Comparison of ENCODE assay signal across 24 cellular contexts in genomic region chr11:59899532-59899931, GRCh38. TPM values are rescaled to one million over a fixed set of nuclear protein-coding genes. Genes with fewer than 3 reads are reported as not detected.
DNase-seq lines count a peak whose midpoint lies in the region; ATAC-seq and TF ChIP-seq lines count a peak whose summit lies in the region.
"Had no signal": no experiment of that assay in that cellular context is flagged by ENCODE, and none has a peak within 500 bp of the region (broad histone marks: within the 10 kb centered on the region; RNA-seq: fewer than 3 reads in every experiment).

No MANE protein-coding gene starts in this region.

- H3K4me2 ChIP-seq in H9 (ENCODE audit: insufficient read depth, insufficient read length, low read length) = no peak overlapping the region
- H3K4me2 ChIP-seq in PC-3 (ENCODE audit: low read length) = no peak overlapping the region

- H3K9me3 Mint-ChIP-seq in H9 (peaks cover 0 to 1% of the 10 kb centered on the region in 2 experiments; a peak in 1 of 5 replicates), endothelial cell (ENCODE audit: unreplicated experiment) (no peaks in the 10 kb centered on the region)
- H3K9me3 Mint-ChIP-seq in activated CD8-positive, alpha-beta memory T cell treated with anti-CD3 and anti-CD28 coated beads, Interleukin-2, amount 10 ng/mL, durations not matched to agents 7 days and 5 days (ENCODE audit: low read depth) = no peaks in the 10 kb centered on the region
- H3K9me3 Mint-ChIP-seq: activated CD8-positive, alpha-beta T cell treated with anti-CD3 and anti-CD28 coated beads for 36 hours had no signal

- TF ChIP-seq CTCF in H9 (conservative IDR thresholded peaks at IDR 0.05) (no peak), PC-3 (conservative IDR thresholded peaks at IDR 0.05; ENCODE audit: low read depth, low read length) (no peak), endothelial cell (IDR thresholded peaks at IDR 0.05; ENCODE audit: unreplicated experiment) (no peak)

- H3K23ac ChIP-seq in H9 (ENCODE audit: insufficient read length, low read depth, low read length) = no peak overlapping the region

- H3K4me3 ChIP-seq in PC-3 (ENCODE audit: low read length) = no peak overlapping the region
- H3K4me3 ChIP-seq: esophagus muscularis mucosa had no signal

- H3K27ac Mint-ChIP-seq in H9 = peak overlapping the region in 2 of 3 experiments; percentile 47 to 69; a peak in 1 of 7 replicates
- H3K27ac Mint-ChIP-seq in endothelial cell (ENCODE audit: unreplicated experiment) = peak overlapping the region; percentile 81
- no peak overlapping the region for H3K27ac Mint-ChIP-seq in activated CD8-positive, alpha-beta memory T cell treated with anti-CD3 and anti-CD28 coated beads, Interleukin-2, amount 10 ng/mL, durations not matched to agents 7 days and 5 days
- H3K27ac Mint-ChIP-seq: activated CD8-positive, alpha-beta T cell treated with anti-CD3 and anti-CD28 coated beads for 36 hours; activated naive CD8-positive, alpha-beta T cell treated with anti-CD3 and anti-CD28 coated beads, Interleukin-2, amount 10 ng/mL, durations not matched to agents 7 days and 5 days had no signal

- H3K27me3 ChIP-seq in H9 (ENCODE audit: insufficient read depth, low read length) (no peaks in the 10 kb centered on the region), PC-3 (ENCODE audit: low read length) (no peaks in the 10 kb centered on the region)
- H3K27me3 ChIP-seq: esophagus muscularis mucosa had no signal

- no peaks in the 10 kb centered on the region for H3K9me3 ChIP-seq in H9 (ENCODE audit: control insufficient read depth, low read depth, low read length)
- no peaks in the 10 kb centered on the region for H3K9me3 ChIP-seq in PC-3 (ENCODE audit: low read length)
- H3K9me3 ChIP-seq: esophagus muscularis mucosa had no signal

- no peak overlapping the region for H3K14ac ChIP-seq in H9 (ENCODE audit: insufficient read depth, low read length)

- no peak overlapping the region for H4K5ac ChIP-seq in H9 (ENCODE audit: insufficient read length, low read depth, low read length)

- POLR2A ChIA-PET in PC-3 (lab: Charles Lee; ENCODE audit: unreplicated experiment) = no interaction called here

- H2BK120ac ChIP-seq in H9 (ENCODE audit: low read depth, low read length, poor library complexity, severe bottlenecking) = no peak overlapping the region

- CTCF ChIA-PET in PC-3 (lab: Charles Lee) = no interaction called here
- CTCF ChIA-PET in activated CD8-positive, alpha-beta memory T cell treated with anti-CD3 and anti-CD28 coated beads, Interleukin-2, amount 10 ng/mL, durations not matched to agents 7 days and 5 days (lab: Charles Lee) = no interaction called here

- no CpG with 5 or more reads among the region's 11 CpGs for WGBS in H9 (ENCODE audit: extremely low coverage, insufficient read length, low lambda C conversion rate)

- H4K20me1 ChIP-seq in H9 (ENCODE audit: control insufficient read depth, insufficient read depth, insufficient read length) (no peaks in the 10 kb centered on the region), PC-3 (ENCODE audit: low read length) (no peaks in the 10 kb centered on the region)

- H3K23me2 ChIP-seq in H9 (ENCODE audit: insufficient read length, low read depth, low read length, poor library complexity, severe bottlenecking) = no peaks in the 10 kb centered on the region

- intact Hi-C loops in PC-3 (cut with micrococcal nuclease) = no loop called here

- H2BK20ac ChIP-seq in H9 (ENCODE audit: low read depth, low read length, poor library complexity, severe bottlenecking) = no peak overlapping the region

- no peaks in the 10 kb centered on the region for H3K36me3 Mint-ChIP-seq in H9 (ENCODE audit: insufficient read depth in 1 of 3, low read depth in 3 of 3)
- H3K36me3 Mint-ChIP-seq in endothelial cell (ENCODE audit: low read depth, unreplicated experiment) = peaks cover 15% of the 10 kb centered on the region
- no peaks in the 10 kb centered on the region for H3K36me3 Mint-ChIP-seq in activated CD8-positive, alpha-beta memory T cell treated with anti-CD3 and anti-CD28 coated beads, Interleukin-2, amount 10 ng/mL, durations not matched to agents 7 days and 5 days
- H3K36me3 Mint-ChIP-seq: activated naive CD8-positive, alpha-beta T cell treated with anti-CD3 and anti-CD28 coated beads, Interleukin-2, amount 10 ng/mL, durations not matched to agents 7 days and 5 days; naive thymus-derived CD4-positive, alpha-beta T cell had no signal

- no peak overlapping the region for H2BK5ac ChIP-seq in H9 (ENCODE audit: insufficient read length, low read length)

- H3K27ac ChIP-seq in H9 (ENCODE audit: insufficient read length, low read depth, low read length) (no peak overlapping the region), PC-3 (ENCODE audit: low read length) (peak overlapping the region; percentile 87)
- H3K27ac ChIP-seq: esophagus muscularis mucosa, VCaP had no signal

- no peaks in the 10 kb centered on the region for H3K79me2 ChIP-seq in H9 (ENCODE audit: insufficient read depth, low read length)
- H3K79me2 ChIP-seq in PC-3 (ENCODE audit: low read length) = no peaks in the 10 kb centered on the region

- H3K4me1 ChIP-seq in H9 (ENCODE audit: insufficient read depth, low read length) (no peaks in the 10 kb centered on the region; the same call in 1 of the 2 replicates), PC-3 (ENCODE audit: insufficient read depth, low read length) (peaks cover 43% of the 10 kb centered on the region)
- H3K4me1 ChIP-seq: esophagus muscularis mucosa had no signal

- no peak overlapping the region for H2AK5ac ChIP-seq in H9 (ENCODE audit: insufficient read length, low read length)

- DNase-seq in A172 (ENCODE audit: low spot score) = peak; percentile 79
- peak; percentile 55 for DNase-seq in H9
- DNase-seq in PC-3 = no peak
- DNase-seq in endothelial cell (ENCODE audit: low spot score) = no peak
- no peak for DNase-seq in NCI-H345 treated with DMSO at 0.1 percent for 48 hours (lab: John Stamatoyannopoulos, UW; ENCODE audit: unreplicated experiment)
- DNase-seq in NCI-H226 = no peak
- DNase-seq in iPS-NIHi11 (ENCODE audit: low spot score) = no peak
- DNase-seq in activated CD8-positive, alpha-beta memory T cell treated with anti-CD3 and anti-CD28 coated beads, Interleukin-2, amount 10 ng/mL, durations not matched to agents 7 days and 5 days = no peak
- DNase-seq: activated CD8-positive, alpha-beta T cell treated with anti-CD3 and anti-CD28 coated beads for 36 hours; activated naive CD8-positive, alpha-beta T cell treated with anti-CD3 and anti-CD28 coated beads, Interleukin-2, amount 10 ng/mL, durations not matched to agents 7 days and 5 days; activated T-cell treated with anti-CD3 and anti-CD28 coated beads, Interleukin-2, amount 50 U/mL, for 48 hours; COR-L47; GDM1; mammary epithelial cell; naive thymus-derived CD4-positive, alpha-beta T cell; NCI-H1436 treated with DMSO at 0.1 percent for 48 hours; stimulated activated CD4-positive, alpha-beta T cell treated with anti-CD3 and anti-CD28 coated beads, Interleukin-2, amount 100 ng/mL, for 48 hours had no signal

- H3K9me2 ChIP-seq in PC-3 (replicated peaks; ENCODE audit: low read length) = no peaks in the 10 kb centered on the region

- no peak overlapping the region for H2AFZ ChIP-seq in H9 (ENCODE audit: low read length)
- H2AFZ ChIP-seq in PC-3 (ENCODE audit: low read length) = no peak overlapping the region

- no peak overlapping the region for H3K4me3 Mint-ChIP-seq in H9
- H3K4me3 Mint-ChIP-seq in endothelial cell (ENCODE audit: unreplicated experiment) = no peak overlapping the region
- no peak overlapping the region for H3K4me3 Mint-ChIP-seq in activated CD8-positive, alpha-beta memory T cell treated with anti-CD3 and anti-CD28 coated beads, Interleukin-2, amount 10 ng/mL, durations not matched to agents 7 days and 5 days
- H3K4me3 Mint-ChIP-seq: activated CD8-positive, alpha-beta T cell treated with anti-CD3 and anti-CD28 coated beads for 36 hours; activated naive CD8-positive, alpha-beta T cell treated with anti-CD3 and anti-CD28 coated beads, Interleukin-2, amount 10 ng/mL, durations not matched to agents 7 days and 5 days; naive thymus-derived CD4-positive, alpha-beta T cell had no signal

- no peaks in the 10 kb centered on the region for H3K79me1 ChIP-seq in H9 (ENCODE audit: insufficient read depth, low read depth, low read length, poor library complexity, severe bottlenecking)

- H3T11ph ChIP-seq in H9 (ENCODE audit: low read length) = no peak overlapping the region

- no peak overlapping the region for H2BK15ac ChIP-seq in H9 (ENCODE audit: low read depth, low read length)

- no peak overlapping the region for H3K56ac ChIP-seq in H9 (ENCODE audit: insufficient read length, low read depth, low read length)

- H3K27me3 Mint-ChIP-seq in H9 (ENCODE audit: low read depth) = no peaks in the 10 kb centered on the region
- H3K27me3 Mint-ChIP-seq in endothelial cell (ENCODE audit: unreplicated experiment) = no peaks in the 10 kb centered on the region
- H3K27me3 Mint-ChIP-seq in activated CD8-positive, alpha-beta memory T cell treated with anti-CD3 and anti-CD28 coated beads, Interleukin-2, amount 10 ng/mL, durations not matched to agents 7 days and 5 days = no peaks in the 10 kb centered on the region

- ATAC-seq in PC-3 = no peak
- no peak for ATAC-seq in activated CD8-positive, alpha-beta memory T cell treated with anti-CD3 and anti-CD28 coated beads, Interleukin-2, amount 10 ng/mL, durations not matched to agents 7 days and 5 days
- ATAC-seq: activated CD8-positive, alpha-beta T cell treated with anti-CD3 and anti-CD28 coated beads for 36 hours; naive thymus-derived CD4-positive, alpha-beta T cell; Panc1 had no signal

- H3K4me1 Mint-ChIP-seq in H9 = peaks cover 9 to 14% of the 10 kb centered on the region in 2 experiments
- H3K4me1 Mint-ChIP-seq in endothelial cell (ENCODE audit: unreplicated experiment) = peaks cover 25% of the 10 kb centered on the region
- H3K4me1 Mint-ChIP-seq in activated CD8-positive, alpha-beta memory T cell treated with anti-CD3 and anti-CD28 coated beads, Interleukin-2, amount 10 ng/mL, durations not matched to agents 7 days and 5 days = no peaks in the 10 kb centered on the region
- H3K4me1 Mint-ChIP-seq: activated naive CD8-positive, alpha-beta T cell treated with anti-CD3 and anti-CD28 coated beads, Interleukin-2, amount 10 ng/mL, durations not matched to agents 7 days and 5 days; naive thymus-derived CD4-positive, alpha-beta T cell had no signal

- no peaks in the 10 kb centered on the region for H3F3A ChIP-seq in PC-3 (ENCODE audit: low read length, unreplicated experiment)

- H2BK12ac ChIP-seq in H9 (ENCODE audit: insufficient read length, low read depth, low read length) = no peak overlapping the region

- H3K4ac ChIP-seq in H9 (ENCODE audit: low read depth, low read length) = no peak overlapping the region

- H4K8ac ChIP-seq in H9 (replicated peaks; ENCODE audit: insufficient read length, low read depth, low read length) = no peak overlapping the region

- H4K91ac ChIP-seq in H9 (ENCODE audit: insufficient read length, low read depth, low read length) = no peak overlapping the region

- H3K36me3 ChIP-seq in PC-3 (ENCODE audit: low read depth, low read length) = no peaks in the 10 kb centered on the region
- H3K36me3 ChIP-seq: esophagus muscularis mucosa had no signal

- H3K18ac ChIP-seq in H9 (ENCODE audit: insufficient read length, low read depth, low read length) = no peak overlapping the region

- no TSS peak for BruUV-seq in PC-3 (replicated peaks; lab: Mats Ljungman, UMichigan)

- H3K9ac ChIP-seq in H9 (ENCODE audit: extremely low read depth, insufficient read length, low read length) (no peak overlapping the region), PC-3 (ENCODE audit: low read length) (peak overlapping the region; percentile 80; the same call in 1 of the 2 replicates)

RNA-seq across cellular contexts. Expression of gene OOSP3, which starts 20.9 kb away (rescaled TPM):
- total RNA-seq in A172 (2014; rRNA removed; shearing (Covaris generic)) = not detected in 2 replicates
- total RNA-seq in H9 (2021) (not detected in 2 replicates), PC-3 (2014; rRNA removed) (not detected in 2 replicates), endothelial cell (ENCODE audit: unreplicated experiment) (0.54 TPM)
- total RNA-seq in activated CD8-positive, alpha-beta memory T cell treated with anti-CD3 and anti-CD28 coated beads, Interleukin-2, amount 10 ng/mL, durations not matched to agents 7 days and 5 days = not detected
- total RNA-seq: activated CD8-positive, alpha-beta T cell treated with anti-CD3 and anti-CD28 coated beads for 36 hours; activated naive CD8-positive, alpha-beta T cell treated with anti-CD3 and anti-CD28 coated beads, Interleukin-2, amount 10 ng/mL, durations not matched to agents 7 days and 5 days; bronchial epithelial cell; esophagus muscularis mucosa; glomerular endothelial cell; mammary epithelial cell; naive thymus-derived CD4-positive, alpha-beta T cell; NCI-H460; subcutaneous adipose tissue had no signal

RNA-seq across cellular contexts. Expression of gene TCN1, which starts 33.2 kb away (rescaled TPM):
- total RNA-seq in A172 (2014; rRNA removed; shearing (Covaris generic)) = 0.12 TPM in 1 of 2 replicates, not detected in the other
- total RNA-seq in H9 (2021) = not detected in 2 replicates
- total RNA-seq in PC-3 (2014; rRNA removed) = 7.4 and 14.8 TPM in 2 replicates
- total RNA-seq in endothelial cell (ENCODE audit: unreplicated experiment) = not detected
- not detected for total RNA-seq in activated CD8-positive, alpha-beta memory T cell treated with anti-CD3 and anti-CD28 coated beads, Interleukin-2, amount 10 ng/mL, durations not matched to agents 7 days and 5 days
- total RNA-seq: activated CD8-positive, alpha-beta T cell treated with anti-CD3 and anti-CD28 coated beads for 36 hours; activated naive CD8-positive, alpha-beta T cell treated with anti-CD3 and anti-CD28 coated beads, Interleukin-2, amount 10 ng/mL, durations not matched to agents 7 days and 5 days; glomerular endothelial cell; NCI-H460 had no signal

RNA-seq across cellular contexts. Expression of gene OOSP1, which starts 38.7 kb away (rescaled TPM):
- total RNA-seq in A172 (2014; rRNA removed; shearing (Covaris generic)) = not detected in 2 replicates
- total RNA-seq in H9 (2021) = not detected in 2 replicates
- not detected in 2 replicates for total RNA-seq in PC-3 (2014; rRNA removed)
- 0.38 TPM for total RNA-seq in endothelial cell (ENCODE audit: unreplicated experiment)
- not detected for total RNA-seq in activated CD8-positive, alpha-beta memory T cell treated with anti-CD3 and anti-CD28 coated beads, Interleukin-2, amount 10 ng/mL, durations not matched to agents 7 days and 5 days
- total RNA-seq: activated CD8-positive, alpha-beta T cell treated with anti-CD3 and anti-CD28 coated beads for 36 hours; activated naive CD8-positive, alpha-beta T cell treated with anti-CD3 and anti-CD28 coated beads, Interleukin-2, amount 10 ng/mL, durations not matched to agents 7 days and 5 days; bronchial epithelial cell; esophagus muscularis mucosa; glomerular endothelial cell; naive thymus-derived CD4-positive, alpha-beta T cell; NCI-H460; subcutaneous adipose tissue had no signal

RNA-seq across cellular contexts. Expression of gene CBLIF, which starts 54.2 kb away (rescaled TPM):
- total RNA-seq in A172 (2014; rRNA removed; shearing (Covaris generic)) = not detected in 2 replicates
- total RNA-seq in H9 (2021) = not detected in 2 replicates
- not detected in 2 replicates for total RNA-seq in PC-3 (2014; rRNA removed)
- total RNA-seq in endothelial cell (ENCODE audit: unreplicated experiment) = not detected
- not detected for total RNA-seq in activated CD8-positive, alpha-beta memory T cell treated with anti-CD3 and anti-CD28 coated beads, Interleukin-2, amount 10 ng/mL, durations not matched to agents 7 days and 5 days
- total RNA-seq: activated CD8-positive, alpha-beta T cell treated with anti-CD3 and anti-CD28 coated beads for 36 hours; activated naive CD8-positive, alpha-beta T cell treated with anti-CD3 and anti-CD28 coated beads, Interleukin-2, amount 10 ng/mL, durations not matched to agents 7 days and 5 days; bronchial epithelial cell; esophagus muscularis mucosa; glomerular endothelial cell; mammary epithelial cell; naive thymus-derived CD4-positive, alpha-beta T cell; NCI-H460; subcutaneous adipose tissue had no signal

Comparison
In these comparisons a context has a peak if more than half of its experiments do, and no peak if none do; other contexts are left out.
1. DNase-seq: peak in A172 (single experiment) and H9 (single experiment); none in PC-3 (single experiment), endothelial cell (single experiment), NCI-H345 treated with DMSO at 0.1 percent for 48 hours (single experiment), NCI-H226 (single experiment), iPS-NIHi11 (single experiment) and activated CD8-positive, alpha-beta memory T cell treated with anti-CD3 and anti-CD28 coated beads, Interleukin-2, amount 10 ng/mL, durations not matched to agents 7 days and 5 days (single experiment).